In genomic region chr14:75654127-75654732, GRCh38 we compare ENCODE assay signal across 8 cellular contexts. TPM values are rescaled to one million over a fixed set of nuclear protein-coding genes. Genes with fewer than 3 reads are reported as not detected.
DNase-seq lines count a peak whose midpoint lies in the region; ATAC-seq and TF ChIP-seq lines count a peak whose summit lies in the region.

No MANE protein-coding gene starts in this region.

- peaks cover 5% of the 10 kb centered on the region in 2 donors for H3K4me1 Mint-ChIP-seq in natural killer cell treated with Interleukin-12 subunit alpha and Interleukin-12 subunit beta and Interleukin-15 and Interleukin-18, amount 100 ng/mL, for 72 hours (ENCODE audit: low read depth in 2 of 2)

- H3K9me2 ChIP-seq in OCI-LY7 (ENCODE audit: insufficient read depth, low read length): no peaks in the 10 kb centered on the region

- intact Hi-C loops in OCI-LY7 (cut with micrococcal nuclease; ENCODE audit: unreplicated experiment) (loop anchor here (1.0 kb wide), 1 partner anchor 77 kb away; no protein-coding TSS in a partner anchor), esophagus muscularis mucosa (cut with DNase I) (no loop called here)

- H2AFZ ChIP-seq in OCI-LY7 (ENCODE audit: low read length): no peak overlapping the region

- 8% methylated on average over 4 of the region's 4 CpGs for WGBS in esophagus muscularis mucosa

- H3K4me1 ChIP-seq in OCI-LY7 (ENCODE audit: insufficient read depth, low read length, poor library complexity, severe bottlenecking): no peaks in the 10 kb centered on the region
- H3K4me1 ChIP-seq in esophagus muscularis mucosa: peaks cover 3 to 7% (median 6%) of the 10 kb centered on the region in 4 donors

- no TSS peak for BruUV-seq in OCI-LY7 (replicated peaks; lab: Mats Ljungman, UMichigan)

- H3K9me3 ChIP-seq in OCI-LY7 (ENCODE audit: low read length) (no peaks in the 10 kb centered on the region), esophagus muscularis mucosa (no peaks in the 10 kb centered on the region)

- no peaks in the 10 kb centered on the region for H4K20me1 ChIP-seq in OCI-LY7 (ENCODE audit: insufficient read depth, low read length)

- H3K27ac Mint-ChIP-seq in natural killer cell treated with Interleukin-12 subunit alpha and Interleukin-12 subunit beta and Interleukin-15 and Interleukin-18, amount 100 ng/mL, for 72 hours: no peak overlapping the region

- peaks cover 17% of the 10 kb centered on the region for H3K36me3 Mint-ChIP-seq in natural killer cell treated with Interleukin-12 subunit alpha and Interleukin-12 subunit beta and Interleukin-15 and Interleukin-18, amount 100 ng/mL, for 72 hours

- CTCF ChIA-PET in OCI-LY7 (lab: Charles Lee; ENCODE audit: unreplicated experiment): interaction anchor here (1.0 kb wide), 1 partner anchor 79 kb away, joined by 3 read pairs; no protein-coding TSS in a partner anchor

- no peaks in the 10 kb centered on the region for H3K9me3 Mint-ChIP-seq in natural killer cell treated with Interleukin-12 subunit alpha and Interleukin-12 subunit beta and Interleukin-15 and Interleukin-18, amount 100 ng/mL, for 72 hours

- peaks cover 64% of the 10 kb centered on the region for H3K36me3 ChIP-seq in OCI-LY7 (ENCODE audit: insufficient read depth, low read length)
- H3K36me3 ChIP-seq in esophagus muscularis mucosa: peaks cover 17 to 72% (median 57%) of the 10 kb centered on the region in 4 donors

- no peak overlapping the region for H3K4me3 ChIP-seq in OCI-LY7 (ENCODE audit: low read depth, low read length, poor library complexity, severe bottlenecking)
- H3K4me3 ChIP-seq in esophagus muscularis mucosa: no peak overlapping the region

- H3K27me3 ChIP-seq in esophagus muscularis mucosa: no peaks in the 10 kb centered on the region

- ATAC-seq in natural killer cell treated with Interleukin-12 subunit alpha and Interleukin-12 subunit beta and Interleukin-15 and Interleukin-18, amount 100 ng/mL, for 72 hours: peak; percentile 84 to 85

- TF ChIP-seq EP300 in esophagus muscularis mucosa (IDR thresholded peaks at IDR 0.05): no peak

- no peak overlapping the region for H3K27ac ChIP-seq in OCI-LY7 (ENCODE audit: low read depth, low read length, poor library complexity, severe bottlenecking)
- no peak overlapping the region for H3K27ac ChIP-seq in esophagus muscularis mucosa (replicated peaks in 1 of 4)

- no peak overlapping the region for H3K4me2 ChIP-seq in OCI-LY7 (ENCODE audit: low read length)

- H3K4me3 Mint-ChIP-seq in natural killer cell treated with Interleukin-12 subunit alpha and Interleukin-12 subunit beta and Interleukin-15 and Interleukin-18, amount 100 ng/mL, for 72 hours: no peak overlapping the region

- no peak for TF ChIP-seq POLR2A in esophagus muscularis mucosa (IDR thresholded peaks at IDR 0.05; ENCODE audit: low read depth)

- H3K79me2 ChIP-seq in OCI-LY7 (ENCODE audit: insufficient read depth, low read depth, low read length): no peaks in the 10 kb centered on the region; the same call in 1 of the 2 replicates

- POLR2A ChIA-PET in OCI-LY7 (lab: Charles Lee): interaction anchor here (0.6 kb wide), 1 partner anchor 24 kb away, joined by 3 read pairs; no protein-coding TSS in a partner anchor

- TF ChIP-seq CTCF in OCI-LY7 (conservative IDR thresholded peaks at IDR 0.05; ENCODE audit: low read length): peak; percentile 98
- peak; percentile 96 to 99 (median 97) for TF ChIP-seq CTCF in esophagus muscularis mucosa (IDR thresholded peaks at IDR 0.05)

- DNase-seq in NCI-H524 (lab: John Stamatoyannopoulos, UW): peak; percentile 42 to 77
- no peak for DNase-seq in NCI-H524 treated with DMSO at 0.1 percent for 48 hours (lab: John Stamatoyannopoulos, UW)
- peak; percentile 81 for DNase-seq in HK-2 (ENCODE audit: unreplicated experiment)
- DNase-seq in OCI-LY7 (ENCODE audit: low spot score): peak; percentile 72
- peak; percentile 80 for DNase-seq in activated T-cell treated with anti-CD3 and anti-CD28 coated beads for 1 hour (ENCODE audit: low read depth)
- DNase-seq in esophagus muscularis mucosa (ENCODE audit: extremely low spot score): peak; percentile 96
- DNase-seq in natural killer cell treated with Interleukin-12 subunit alpha and Interleukin-12 subunit beta and Interleukin-15 and Interleukin-18, amount 100 ng/mL, for 72 hours (ENCODE audit: low spot score): peak; percentile 83
- peak; percentile 48 to 84 (median 68) for DNase-seq in stimulated activated naive CD4-positive, alpha-beta T cell (lab: John Stamatoyannopoulos, UW)

- H3K27me3 Mint-ChIP-seq in natural killer cell treated with Interleukin-12 subunit alpha and Interleukin-12 subunit beta and Interleukin-15 and Interleukin-18, amount 100 ng/mL, for 72 hours: no peaks in the 10 kb centered on the region

RNA-seq across cellular contexts. Expression of gene ERG28, which starts 6.4 kb away (rescaled TPM):
- 9.8 and 10.6 TPM in 2 replicates for total RNA-seq in OCI-LY7 (2014; rRNA removed; shearing (Covaris generic))
- total RNA-seq in OCI-LY7 (2022) (22.8 and 24.0 TPM in 2 replicates), esophagus muscularis mucosa (1 to 10 TPM; 6.0 to 7.5 (median 6.9) TPM)
- total RNA-seq in natural killer cell treated with Interleukin-12 subunit alpha and Interleukin-12 subunit beta and Interleukin-15 and Interleukin-18, amount 100 ng/mL, for 72 hours: 10 to 100 TPM; 17.8 to 18.3 TPM

RNA-seq across cellular contexts. Expression of gene TTLL5, which starts 6.8 kb away (rescaled TPM):
- total RNA-seq in OCI-LY7 (2014; rRNA removed; shearing (Covaris generic)): 34.3 and 37.4 TPM in 2 replicates
- total RNA-seq in OCI-LY7 (2022) (52.7 and 55.6 TPM in 2 replicates), esophagus muscularis mucosa (10 to 100 TPM; 16.9 to 26.6 (median 21.2) TPM)
- 10 to 100 TPM; 32.1 to 83.3 TPM for total RNA-seq in natural killer cell treated with Interleukin-12 subunit alpha and Interleukin-12 subunit beta and Interleukin-15 and Interleukin-18, amount 100 ng/mL, for 72 hours
